8 cellular contexts compared by ENCODE assay signal in genomic region chr6:13762648-13763441, GRCh38. TPM values are rescaled to one million over a fixed set of nuclear protein-coding genes. Genes with fewer than 3 reads are reported as not detected.
DNase-seq lines count a peak whose midpoint lies in the region; ATAC-seq and TF ChIP-seq lines count a peak whose summit lies in the region.

No MANE protein-coding gene starts in this region.

- DNase-seq in EL (peak; percentile 31), caudate nucleus (lab: John Stamatoyannopoulos, UW) (peak in 39 of 61 donors; percentile 2 to 80 (median 28)), natural killer cell (no peak), posterior vena cava (ENCODE audit: low spot score) (no peak)
- no peak for DNase-seq in effector CD8-positive, alpha-beta T cell (lab: John Stamatoyannopoulos, UW)

- H3K27me3 Mint-ChIP-seq in natural killer cell (ENCODE audit: low read depth in 2 of 2), result peaks cover 9% of the 10 kb centered on the region in 2 donors

- peaks cover 47% of the 10 kb centered on the region for H3K4me1 ChIP-seq in OCI-LY3 (ENCODE audit: low read length)

- H3K27ac Mint-ChIP-seq in natural killer cell, result peak overlapping the region in 1 of 2 donors; percentile 47

- intact Hi-C loops in natural killer cell (cut with micrococcal nuclease), result loop anchor here (10.0 kb wide), 1 partner anchor 188 kb away; the partner anchor contains the start of gene SIRT5
- intact Hi-C loops in posterior vena cava (cut with DNase I), result no loop called here

- ATAC-seq in natural killer cell (peak; percentile 49 to 75 (median 54)), HG03439 (IDR thresholded peaks at IDR 0.05; ENCODE audit: unreplicated experiment) (no peak), HG02981 (IDR thresholded peaks at IDR 0.05; ENCODE audit: unreplicated experiment) (no peak)

- peak overlapping the region; percentile 72 for H3K4me3 Mint-ChIP-seq in natural killer cell

- H3K4me3 ChIP-seq in OCI-LY3 (ENCODE audit: low read length), result peak overlapping the region; percentile 30

- H3K9me3 Mint-ChIP-seq in natural killer cell, result no peaks in the 10 kb centered on the region

- no peaks in the 10 kb centered on the region for H4K20me1 ChIP-seq in OCI-LY3 (ENCODE audit: insufficient read depth, low read length)

- no peak for TF ChIP-seq CTCF in OCI-LY3 (IDR thresholded peaks at IDR 0.05; ENCODE audit: low read depth, low read length)
- TF ChIP-seq CTCF in natural killer cell (IDR thresholded peaks at IDR 0.05), result no peak

- H3K36me3 ChIP-seq in OCI-LY3 (replicated peaks; ENCODE audit: low read depth, low read length), result no peaks in the 10 kb centered on the region

- no peaks in the 10 kb centered on the region for H3K9me3 ChIP-seq in OCI-LY3 (ENCODE audit: insufficient read depth, low read length)

- no peak overlapping the region; the same call in 1 of the 2 replicates for H3K27ac ChIP-seq in OCI-LY3 (ENCODE audit: low read length)
- peak overlapping the region; percentile 89 for H3K27ac ChIP-seq in caudate nucleus (ENCODE audit: low read depth, low read length)

- peaks cover 15% of the 10 kb centered on the region for H3K27me3 ChIP-seq in OCI-LY3 (ENCODE audit: low read depth, low read length)

- H3K4me1 Mint-ChIP-seq in natural killer cell, result peaks cover 25 to 31% of the 10 kb centered on the region in 2 donors

- H2AFZ ChIP-seq in OCI-LY3 (ENCODE audit: low read depth, low read length), result no peak overlapping the region; the same call in 1 of the 2 replicates

- H3K9ac ChIP-seq in OCI-LY3 (ENCODE audit: low read length), result no peak overlapping the region

- H3K4me2 ChIP-seq in OCI-LY3 (ENCODE audit: low read length), result peak overlapping the region; percentile 61

- no peaks in the 10 kb centered on the region for H3K79me2 ChIP-seq in OCI-LY3 (ENCODE audit: low read length)

- H3K36me3 Mint-ChIP-seq in natural killer cell, result no peaks in the 10 kb centered on the region

RNA-seq across cellular contexts. Expression of gene RANBP9, which starts 51.2 kb away (rescaled TPM):
- total RNA-seq in natural killer cell (10 to 100 TPM; 52.2 to 62.5 (median 57.6) TPM), posterior vena cava (10 to 100 TPM; 33.9 to 36.9 TPM)

RNA-seq across cellular contexts. Expression of gene MCUR1, which starts 51.5 kb away (rescaled TPM):
- total RNA-seq in natural killer cell (1 to 10 TPM; 6.0 to 9.6 (median 7.9) TPM), posterior vena cava (10 to 100 TPM; 14.3 to 24.2 TPM)

Comparison
In these comparisons a context has a peak if more than half of its experiments do, and no peak if none do; other contexts are left out.
1. DNase-seq: peak in EL (single experiment) and caudate nucleus (39 of 61); none in natural killer cell (single experiment), posterior vena cava (single experiment) and effector CD8-positive, alpha-beta T cell (single experiment).
2. ATAC-seq: peak in natural killer cell (3 of 3); none in HG03439 (single experiment) and HG02981 (single experiment).